ENCODE assay signal across 25 cellular contexts in the genomic region with DNA sequence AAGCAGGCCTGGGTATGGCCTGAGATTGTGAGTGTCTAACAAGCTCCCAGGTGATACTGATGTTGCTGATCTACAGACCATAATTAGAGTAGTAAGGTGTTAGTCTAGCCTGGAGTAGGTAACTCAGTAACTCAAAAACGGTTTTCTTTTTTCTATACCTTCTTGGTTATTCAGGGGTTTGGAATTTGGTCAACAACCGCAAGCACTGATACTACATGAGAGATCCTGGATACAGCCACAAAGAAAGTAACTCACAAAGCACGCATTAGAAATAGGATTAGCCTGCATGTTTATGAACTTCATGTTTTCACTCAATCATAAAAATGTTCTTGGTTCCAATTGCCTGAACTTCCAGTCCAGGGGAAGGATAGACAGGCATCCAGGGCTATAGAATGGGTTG.
"Had no signal": no experiment of that assay in that cellular context is flagged by ENCODE, and none has a peak within 500 bp of the region (broad histone marks: within the 10 kb centered on the region; RNA-seq: fewer than 3 reads in every experiment).

No MANE protein-coding gene starts in this region.

- FAIRE-seq: keratinocyte had no signal

- H3K4me3 ChIP-seq: left lung, lung, mucosa of descending colon, ovary, skin epidermis, stomach, testis, thyroid gland, transverse colon, upper lobe of left lung had no signal

- ATAC-seq: left colon; left lung; mucosa of descending colon; naive thymus-derived CD4-positive, alpha-beta T cell; natural killer cell treated with Interleukin-12 subunit alpha and Interleukin-12 subunit beta and Interleukin-15 and Interleukin-18, amount 100 ng/mL, for 72 hours; right cardiac atrium; sciatic nerve; stimulated activated naive B cell treated with anti-CD40 and anti-IgM and Interleukin-4, amounts not matched to agents 10 μg/mL and 1 μg/mL and 100 μg/mL, for 72 hours; stimulated activated naive CD8-positive, alpha-beta T cell treated with anti-CD3 and anti-CD28 coated beads, Interleukin-15, Interleukin-2, amounts not matched to agents 100 U/mL and 50 U/mL, for 24 hours had no signal

- DNase-seq: hippocampal formation; kidney glomerular epithelial cell; left colon; left lung; mesendoderm; mucosa of descending colon; naive thymus-derived CD4-positive, alpha-beta T cell; ovary; right cardiac atrium; stimulated activated CD4-positive, alpha-beta T cell treated with anti-CD3 and anti-CD28 coated beads, Interleukin-12 subunit alpha, Interleukin-12 subunit beta, amount 100 ng/mL, for 4 hours; stimulated activated CD4-positive, alpha-beta T cell treated with anti-CD3 and anti-CD28 coated beads, Interleukin-15, amount 100 ng/mL, for 24 hours; stimulated activated CD4-positive, alpha-beta T cell treated with anti-CD3 and anti-CD28 coated beads, Interleukin-2, amount 100 ng/mL, for 24 hours; stimulated activated CD4-positive, alpha-beta T cell treated with anti-CD3 and anti-CD28 coated beads, Interleukin-4, amount 100 ng/mL, for 1 hour; stimulated activated naive B cell treated with anti-CD40 and anti-IgM and Interleukin-4, amounts not matched to agents 10 μg/mL and 1 μg/mL and 100 μg/mL, for 72 hours; stimulated activated naive CD8-positive, alpha-beta T cell treated with anti-CD3 and anti-CD28 coated beads, Interleukin-15, Interleukin-2, amounts not matched to agents 100 U/mL and 50 U/mL, for 24 hours; stomach; testis; thyroid gland; transverse colon; upper lobe of left lung had no signal
